In genomic region chr18:39173022-39173421, GRCh38 we compare ENCODE assay signal across 20 cellular contexts.
DNase-seq lines count a peak whose midpoint lies in the region; ATAC-seq and TF ChIP-seq lines count a peak whose summit lies in the region.
"Had no signal": no experiment of that assay in that cellular context is flagged by ENCODE, and none has a peak within 500 bp of the region (broad histone marks: within the 10 kb centered on the region; RNA-seq: fewer than 3 reads in every experiment).

No MANE protein-coding gene starts in this region.

- H3K9me3 Mint-ChIP-seq in endothelial cell (ENCODE audit: unreplicated experiment) = no peaks in the 10 kb centered on the region
- H3K9me3 Mint-ChIP-seq: activated naive CD8-positive, alpha-beta T cell treated with anti-CD3 and anti-CD28 coated beads, Interleukin-2, amount 50 U/mL, for 24 hours; type B pancreatic cell had no signal

- ATAC-seq in GM18511 (IDR thresholded peaks at IDR 0.05; ENCODE audit: unreplicated experiment) = no peak
- ATAC-seq in T-helper 17 cell = no peak
- ATAC-seq: activated naive CD8-positive, alpha-beta T cell treated with anti-CD3 and anti-CD28 coated beads, Interleukin-2, amount 50 U/mL, for 24 hours; heart right ventricle; lower lobe of right lung had no signal

- no peaks in the 10 kb centered on the region for H3K4me1 Mint-ChIP-seq in T-helper 17 cell
- H3K4me1 Mint-ChIP-seq in endothelial cell (ENCODE audit: unreplicated experiment) = peaks cover 2% of the 10 kb centered on the region
- H3K4me1 Mint-ChIP-seq: activated naive CD8-positive, alpha-beta T cell treated with anti-CD3 and anti-CD28 coated beads, Interleukin-2, amount 50 U/mL, for 24 hours had no signal

- peak; percentile 64 for DNase-seq in DMS53 treated with DMSO at 0.1 percent for 48 hours (lab: John Stamatoyannopoulos, UW; ENCODE audit: unreplicated experiment)
- DNase-seq in M059J (ENCODE audit: low read depth) = peak; percentile 54
- peak; percentile 4 for DNase-seq in RKO (ENCODE audit: low spot score)
- DNase-seq in kidney glomerular epithelial cell (lab: John Stamatoyannopoulos, UW) = peak; percentile 5
- no peak for DNase-seq in T-helper 17 cell
- DNase-seq in endothelial cell (ENCODE audit: low spot score) = no peak
- DNase-seq: activated CD4-positive, alpha-beta T cell treated with anti-CD3 and anti-CD28 coated beads, Interleukin-2, amount 50 U/mL, for 1 hour; activated CD8-positive, alpha-beta memory T cell treated with anti-CD3 and anti-CD28 coated beads, Interleukin-2, amount 50 U/mL, for 48 hours; activated effector memory CD4-positive, alpha-beta T cell treated with Interleukin-2 at 50 U/mL for 16 hours; activated naive CD8-positive, alpha-beta T cell treated with anti-CD3 and anti-CD28 coated beads, Interleukin-2, amount 50 U/mL, for 24 hours; AML-193; EL; heart right ventricle; lower lobe of right lung; NCI-H1694 treated with DMSO at 0.1 percent for 48 hours; Right ventricle myocardium superior had no signal

- no peak for TF ChIP-seq CTCF in endothelial cell (IDR thresholded peaks at IDR 0.05; ENCODE audit: unreplicated experiment)

- no peak overlapping the region for H3K27ac Mint-ChIP-seq in T-helper 17 cell
- H3K27ac Mint-ChIP-seq in endothelial cell (ENCODE audit: unreplicated experiment) = no peak overlapping the region
- H3K27ac Mint-ChIP-seq: activated naive CD8-positive, alpha-beta T cell treated with anti-CD3 and anti-CD28 coated beads, Interleukin-2, amount 50 U/mL, for 24 hours; type B pancreatic cell had no signal

- no peaks in the 10 kb centered on the region for H3K36me3 Mint-ChIP-seq in T-helper 17 cell (ENCODE audit: low read depth)
- no peaks in the 10 kb centered on the region for H3K36me3 Mint-ChIP-seq in endothelial cell (ENCODE audit: low read depth, unreplicated experiment)
- H3K36me3 Mint-ChIP-seq: type B pancreatic cell had no signal

- H3K9me3 ChIP-seq in T-helper 17 cell (ENCODE audit: control insufficient read depth, low read length, poor library complexity, severe bottlenecking) = no peaks in the 10 kb centered on the region
- H3K9me3 ChIP-seq: breast epithelium, lower lobe of right lung, neutrophil had no signal

- no peak overlapping the region for H3K4me3 Mint-ChIP-seq in T-helper 17 cell
- no peak overlapping the region for H3K4me3 Mint-ChIP-seq in endothelial cell (ENCODE audit: unreplicated experiment)
- H3K4me3 Mint-ChIP-seq: activated naive CD8-positive, alpha-beta T cell treated with anti-CD3 and anti-CD28 coated beads, Interleukin-2, amount 50 U/mL, for 24 hours; type B pancreatic cell had no signal

- H3K27me3 Mint-ChIP-seq in T-helper 17 cell = no peaks in the 10 kb centered on the region
- no peaks in the 10 kb centered on the region for H3K27me3 Mint-ChIP-seq in endothelial cell (ENCODE audit: unreplicated experiment)
- H3K27me3 Mint-ChIP-seq: activated naive CD8-positive, alpha-beta T cell treated with anti-CD3 and anti-CD28 coated beads, Interleukin-2, amount 50 U/mL, for 24 hours; type B pancreatic cell had no signal

Comparison
In these comparisons a context has a peak if more than half of its experiments do, and no peak if none do; other contexts are left out.
1. DNase-seq: peak in DMS53 treated with DMSO at 0.1 percent for 48 hours (single experiment), M059J (single experiment), RKO (single experiment) and kidney glomerular epithelial cell (single experiment); none in T-helper 17 cell (0 of 3) and endothelial cell (single experiment).